In genomic region chr2:176873403-176873802, GRCh38 we compare ENCODE assay signal across 25 cellular contexts.
DNase-seq lines count a peak whose midpoint lies in the region; ATAC-seq, FAIRE-seq and TF ChIP-seq lines count a peak whose summit lies in the region.
"Had no signal": no experiment of that assay in that cellular context is flagged by ENCODE, and none has a peak within 500 bp of the region (broad histone marks: within the 10 kb centered on the region; RNA-seq: fewer than 3 reads in every experiment).

No MANE protein-coding gene starts in this region.

- TF ChIP-seq POLR2A in HCT116 (IDR thresholded peaks at IDR 0.05; ENCODE audit: borderline replicate concordance, extremely low read depth, insufficient read depth, insufficient read length) = no peak
- TF ChIP-seq POLR2A in testis (IDR thresholded peaks at IDR 0.05) = no peak

- RAD21 ChIA-PET in HCT116 (lab: Charles Lee; ENCODE audit: low non-redundant PET in 1 of 2, low total read pairs in 2 of 2, uncharacterized antibody in 2 of 2, unreplicated experiment in 2 of 2) = no interaction called here

- H4K20me1 ChIP-seq in HCT116 (ENCODE audit: insufficient read depth) = no peaks in the 10 kb centered on the region

- H3K27ac ChIP-seq in AG04450 (ENCODE audit: low read depth, low read length) (no peak overlapping the region), HCT116 (ENCODE audit: low read depth, low read length) (no peak overlapping the region), testis (no peak overlapping the region)
- H3K27ac ChIP-seq: hepatocyte, right lobe of liver, SJCRH30, stomach, vagina had no signal

- H2AFZ ChIP-seq in HCT116 (ENCODE audit: low read depth, low read length, poor library complexity, severe bottlenecking) = no peak overlapping the region
- H2AFZ ChIP-seq: hepatocyte had no signal

- H3K27me3 ChIP-seq in AG04450 (ENCODE audit: control insufficient read depth, insufficient read depth, low read length) = no peaks in the 10 kb centered on the region
- H3K27me3 ChIP-seq in HCT116 (ENCODE audit: insufficient read depth, low read length) = no peaks in the 10 kb centered on the region
- H3K27me3 ChIP-seq in testis = no peaks in the 10 kb centered on the region
- H3K27me3 ChIP-seq: right lobe of liver, SJCRH30, stomach, vagina had no signal

- FAIRE-seq in D721Med (lab: Jason Lieb, UNC) = no peak
- FAIRE-seq: G401.6, GM12892, H54 had no signal

- H3K36me3 ChIP-seq in HCT116 (ENCODE audit: control insufficient read depth in 1 of 2, insufficient read depth in 2 of 2, low read length in 2 of 2) (no peaks in the 10 kb centered on the region), testis (ENCODE audit: low read depth, missing control alignments) (no peaks in the 10 kb centered on the region)
- H3K36me3 ChIP-seq: right lobe of liver, SJCRH30, stomach, vagina had no signal

- H3K79me2 ChIP-seq in HCT116 (ENCODE audit: insufficient read depth, low read length) = no peaks in the 10 kb centered on the region
- H3K79me2 ChIP-seq: hepatocyte had no signal

- peak; percentile 32; the same call in 1 of the 2 replicates for TF ChIP-seq CTCF in AG04450 (IDR thresholded peaks at IDR 0.05; ENCODE audit: low read depth, low read length)
- peak in 2 of 3 experiments; percentile 42 to 50; a peak in 4 of 6 replicates for TF ChIP-seq CTCF in HCT116 (IDR thresholded peaks at IDR 0.05 in 2 of 3, conservative IDR thresholded peaks at IDR 0.05 in 1 of 3; ENCODE audit: borderline replicate concordance in 1 of 3, insufficient read depth in 1 of 3, low read depth in 2 of 3, low read length in 2 of 3)
- TF ChIP-seq CTCF in D721Med (IDR thresholded peaks at IDR 0.05; ENCODE audit: insufficient read depth, missing control alignments) = no peak
- no peak for TF ChIP-seq CTCF in testis (IDR thresholded peaks at IDR 0.05)

- H3K4me2 ChIP-seq in HCT116 (ENCODE audit: low read length) = no peak overlapping the region
- H3K4me2 ChIP-seq: hepatocyte had no signal

- POLR2A ChIA-PET in AG04450 (lab: Yijun Ruan, JAX) (no interaction called here), HCT116 (lab: Charles Lee) (no interaction called here)

- H3K4me3 ChIP-seq in AG04450 (ENCODE audit: low read depth, low read length) = no peak overlapping the region
- H3K4me3 ChIP-seq in HCT116 (replicated peaks in 1 of 2; ENCODE audit: low read depth in 1 of 2, low read length in 2 of 2) = no peak overlapping the region
- H3K4me3 ChIP-seq in testis = no peak overlapping the region
- H3K4me3 ChIP-seq: hepatocyte, right lobe of liver, SJCRH30, stomach, vagina had no signal

- intact Hi-C loops in HCT116 (cut with micrococcal nuclease) (no loop called here), testis (cut with DNase I; ENCODE audit: low total_unique reads) (no loop called here)

- ATAC-seq in HCT116 = peak; percentile 50
- ATAC-seq: esophagus mucosa, right lobe of liver had no signal

- CTCF ChIA-PET in AG04450 (lab: Charles Lee) = interaction anchor here (0.6 kb wide), 1 partner anchor 1127 kb away, joined by 3 read pairs; no protein-coding TSS in a partner anchor
- CTCF ChIA-PET in HCT116 (lab: Charles Lee) = no interaction called here

- no peak overlapping the region for H3K9ac ChIP-seq in HCT116 (ENCODE audit: low read length)

- WGBS in testis, 2 donors = 46% methylated on average over 4 of the region's 4 CpGs

- BruUV-seq in HCT116 (replicated peaks; lab: Mats Ljungman, UMichigan) = no TSS peak

- H3K9me3 ChIP-seq in AG04450 (ENCODE audit: control insufficient read depth, insufficient read depth, low read length) (no peaks in the 10 kb centered on the region), HCT116 (ENCODE audit: control insufficient read depth in 1 of 2, insufficient read depth in 1 of 2, low read depth in 1 of 2, low read length in 2 of 2) (no peaks in the 10 kb centered on the region), testis (no peaks in the 10 kb centered on the region)
- H3K9me3 ChIP-seq: right lobe of liver, SJCRH30 had no signal

- H3K4me1 ChIP-seq in HCT116 (ENCODE audit: control insufficient read depth in 1 of 2, insufficient read depth in 2 of 2, low read length in 2 of 2) = no peaks in the 10 kb centered on the region
- H3K4me1 ChIP-seq in testis = no peaks in the 10 kb centered on the region
- H3K4me1 ChIP-seq: right lobe of liver, SJCRH30, stomach, vagina had no signal

- DNase-seq in AG04450 (ENCODE audit: low read depth, low spot score) = no peak
- no peak for DNase-seq in HCT116 (ENCODE audit: low read depth, low spot score)
- peak; percentile 11 for DNase-seq in astrocyte of the hippocampus (ENCODE audit: low read depth, low spot score)
- peak; percentile 18 for DNase-seq in iPS-NIHi7 (ENCODE audit: extremely low spot score)
- no peak for DNase-seq in D721Med (ENCODE audit: insufficient read length, low spot score)
- no peak for DNase-seq in ureter (ENCODE audit: low spot score)
- no peak for DNase-seq in testis
- no peak for DNase-seq in HuH-7 (ENCODE audit: low spot score)
- DNase-seq: activated CD4-positive, CD25-positive, alpha-beta regulatory T cell treated with anti-CD3 and anti-CD28 coated beads, Interleukin-2, amount 50 U/mL, for 72 hours; activated naive CD4-positive, alpha-beta T cell treated with Interleukin-2 at 50 U/mL for 16 hours; KBM-7; kidney glomerular epithelial cell; NCI-H1092; NCI-H2081 treated with DMSO at 0.1 percent for 48 hours; NCI-H526 treated with DMSO at 0.1 percent for 48 hours; OCI-M1; right lobe of liver; SJCRH30; stomach had no signal

- H3K9me2 ChIP-seq in HCT116 (ENCODE audit: insufficient read depth) = no peaks in the 10 kb centered on the region

- TF ChIP-seq RAD21 in HCT116 (IDR thresholded peaks at IDR 0.05; ENCODE audit: low read depth) = no peak

TF ChIP-seq in HCT116, 20 proteins besides CTCF, POLR2A, EP300 and RAD21 (continues in another document):
- TF ChIP-seq, protein P1, sequence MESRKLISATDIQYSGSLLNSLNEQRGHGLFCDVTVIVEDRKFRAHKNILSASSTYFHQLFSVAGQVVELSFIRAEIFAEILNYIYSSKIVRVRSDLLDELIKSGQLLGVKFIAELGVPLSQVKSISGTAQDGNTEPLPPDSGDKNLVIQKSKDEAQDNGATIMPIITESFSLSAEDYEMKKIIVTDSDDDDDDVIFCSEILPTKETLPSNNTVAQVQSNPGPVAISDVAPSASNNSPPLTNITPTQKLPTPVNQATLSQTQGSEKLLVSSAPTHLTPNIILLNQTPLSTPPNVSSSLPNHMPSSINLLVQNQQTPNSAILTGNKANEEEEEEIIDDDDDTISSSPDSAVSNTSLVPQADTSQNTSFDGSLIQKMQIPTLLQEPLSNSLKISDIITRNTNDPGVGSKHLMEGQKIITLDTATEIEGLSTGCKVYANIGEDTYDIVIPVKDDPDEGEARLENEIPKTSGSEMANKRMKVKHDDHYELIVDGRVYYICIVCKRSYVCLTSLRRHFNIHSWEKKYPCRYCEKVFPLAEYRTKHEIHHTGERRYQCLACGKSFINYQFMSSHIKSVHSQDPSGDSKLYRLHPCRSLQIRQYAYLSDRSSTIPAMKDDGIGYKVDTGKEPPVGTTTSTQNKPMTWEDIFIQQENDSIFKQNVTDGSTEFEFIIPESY (IDR thresholded peaks at IDR 0.05; ENCODE audit: extremely low read depth, insufficient replicate concordance, low read length) = no peak
- TF ChIP-seq, protein P2, sequence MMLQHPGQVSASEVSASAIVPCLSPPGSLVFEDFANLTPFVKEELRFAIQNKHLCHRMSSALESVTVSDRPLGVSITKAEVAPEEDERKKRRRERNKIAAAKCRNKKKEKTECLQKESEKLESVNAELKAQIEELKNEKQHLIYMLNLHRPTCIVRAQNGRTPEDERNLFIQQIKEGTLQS (IDR thresholded peaks at IDR 0.05) = no peak
- TF ChIP-seq SP1 (IDR thresholded peaks at IDR 0.05; ENCODE audit: low read depth) (no peak), EGR1 (IDR thresholded peaks at IDR 0.05; ENCODE audit: low read depth) (no peak), SRF (IDR thresholded peaks at IDR 0.05; ENCODE audit: low read depth) (no peak), CBX3 (IDR thresholded peaks at IDR 0.05; ENCODE audit: low read depth) (no peak), EZH2 (IDR thresholded peaks at IDR 0.05) (no peak), MAX (IDR thresholded peaks at IDR 0.05) (no peak), SIN3A (IDR thresholded peaks at IDR 0.05; ENCODE audit: low read depth) (no peak), ZFX (IDR thresholded peaks at IDR 0.05) (no peak), POLR2AphosphoS5 (IDR thresholded peaks at IDR 0.05; ENCODE audit: low read depth, low read length) (no peak), ZNF274 (IDR thresholded peaks at IDR 0.05; ENCODE audit: low read depth, low read length) (no peak), YY1 (IDR thresholded peaks at IDR 0.05; ENCODE audit: extremely low read depth, insufficient replicate concordance, low read depth, low read length) (no peak), EZH2phosphoT487 (IDR thresholded peaks at IDR 0.05; ENCODE audit: borderline replicate concordance) (no peak), CEBPB (IDR thresholded peaks at IDR 0.05; ENCODE audit: low read depth) (no peak)
- TF ChIP-seq, protein P3, sequence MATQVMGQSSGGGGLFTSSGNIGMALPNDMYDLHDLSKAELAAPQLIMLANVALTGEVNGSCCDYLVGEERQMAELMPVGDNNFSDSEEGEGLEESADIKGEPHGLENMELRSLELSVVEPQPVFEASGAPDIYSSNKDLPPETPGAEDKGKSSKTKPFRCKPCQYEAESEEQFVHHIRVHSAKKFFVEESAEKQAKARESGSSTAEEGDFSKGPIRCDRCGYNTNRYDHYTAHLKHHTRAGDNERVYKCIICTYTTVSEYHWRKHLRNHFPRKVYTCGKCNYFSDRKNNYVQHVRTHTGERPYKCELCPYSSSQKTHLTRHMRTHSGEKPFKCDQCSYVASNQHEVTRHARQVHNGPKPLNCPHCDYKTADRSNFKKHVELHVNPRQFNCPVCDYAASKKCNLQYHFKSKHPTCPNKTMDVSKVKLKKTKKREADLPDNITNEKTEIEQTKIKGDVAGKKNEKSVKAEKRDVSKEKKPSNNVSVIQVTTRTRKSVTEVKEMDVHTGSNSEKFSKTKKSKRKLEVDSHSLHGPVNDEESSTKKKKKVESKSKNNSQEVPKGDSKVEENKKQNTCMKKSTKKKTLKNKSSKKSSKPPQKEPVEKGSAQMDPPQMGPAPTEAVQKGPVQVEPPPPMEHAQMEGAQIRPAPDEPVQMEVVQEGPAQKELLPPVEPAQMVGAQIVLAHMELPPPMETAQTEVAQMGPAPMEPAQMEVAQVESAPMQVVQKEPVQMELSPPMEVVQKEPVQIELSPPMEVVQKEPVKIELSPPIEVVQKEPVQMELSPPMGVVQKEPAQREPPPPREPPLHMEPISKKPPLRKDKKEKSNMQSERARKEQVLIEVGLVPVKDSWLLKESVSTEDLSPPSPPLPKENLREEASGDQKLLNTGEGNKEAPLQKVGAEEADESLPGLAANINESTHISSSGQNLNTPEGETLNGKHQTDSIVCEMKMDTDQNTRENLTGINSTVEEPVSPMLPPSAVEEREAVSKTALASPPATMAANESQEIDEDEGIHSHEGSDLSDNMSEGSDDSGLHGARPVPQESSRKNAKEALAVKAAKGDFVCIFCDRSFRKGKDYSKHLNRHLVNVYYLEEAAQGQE (IDR thresholded peaks at IDR 0.05; ENCODE audit: low read depth) = no peak

Comparison
In these comparisons a context has a peak if more than half of its experiments do, and no peak if none do; other contexts are left out.
1. DNase-seq: peak in astrocyte of the hippocampus (single experiment) and iPS-NIHi7 (single experiment); none in AG04450 (single experiment), HCT116 (single experiment), D721Med (single experiment), ureter (single experiment), testis (single experiment) and HuH-7 (single experiment).
2. CTCF ChIP-seq: peak in AG04450 (single experiment) and HCT116 (2 of 3); none in D721Med (single experiment) and testis (0 of 3).